ENCODE assay signal across 1 cellular context in the genomic region with DNA sequence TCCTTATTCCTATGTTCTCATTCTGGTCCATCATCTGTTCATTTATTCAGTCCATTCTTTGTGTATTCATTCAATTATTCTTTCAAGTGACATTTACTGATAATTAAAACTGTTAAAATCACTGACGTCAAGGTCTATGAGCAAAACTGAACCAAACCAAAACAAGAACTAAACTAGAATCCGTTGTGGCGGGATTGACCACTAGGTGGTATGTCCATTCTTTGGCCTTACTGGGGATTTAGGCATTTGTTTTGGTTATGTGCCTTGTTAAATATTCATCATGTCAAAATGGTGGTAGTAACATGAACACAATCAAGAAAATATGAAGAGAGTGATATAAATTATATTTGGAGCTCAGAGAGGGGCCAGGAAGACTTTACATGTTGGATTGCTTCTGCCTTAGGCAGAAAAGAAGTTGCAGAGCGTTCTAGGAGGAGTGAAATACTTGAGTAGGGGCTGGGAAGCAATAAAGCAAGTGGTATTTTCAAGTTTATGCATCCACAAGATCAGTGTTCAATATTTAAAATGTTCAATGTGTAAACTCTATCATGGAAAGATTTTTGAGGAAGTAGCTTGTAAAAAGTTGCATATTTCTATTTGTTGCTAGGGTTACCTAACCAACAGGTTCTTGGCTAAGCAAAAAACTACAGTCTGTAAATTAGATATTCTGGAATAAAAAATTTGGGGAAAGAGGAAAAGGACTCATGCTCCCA.
TF ChIP-seq lines count a peak whose summit lies in the region.

No MANE protein-coding gene starts in this region.

TF ChIP-seq in H1, 55 proteins besides CTCF, POLR2A, EP300 and RAD21:
- TF ChIP-seq RNF2 (IDR thresholded peaks at IDR 0.05; ENCODE audit: borderline replicate concordance, low read depth, low read length, missing control alignments, poor library complexity, severe bottlenecking): no peak
- TF ChIP-seq FOSL1 (IDR thresholded peaks at IDR 0.05; ENCODE audit: insufficient read depth, low read depth, low read length): no peak
